8 cellular contexts compared by ENCODE assay signal in genomic region chr1:16440480-16441311, GRCh38. TPM values are rescaled to one million over a fixed set of nuclear protein-coding genes. Genes with fewer than 3 reads are reported as not detected.
DNase-seq lines count a peak whose midpoint lies in the region; ATAC-seq and TF ChIP-seq lines count a peak whose summit lies in the region.

TSS of gene NECAP2 (plus strand) at chr1:16440724. CDS start at chr1:16440762, 38 bp downstream.

- no peaks in the 10 kb centered on the region for H3K9me3 ChIP-seq in left lung

- peak; percentile 86 for ATAC-seq in GM19351 (IDR thresholded peaks at IDR 0.05; ENCODE audit: unreplicated experiment)
- ATAC-seq in HG03565 (IDR thresholded peaks at IDR 0.05; ENCODE audit: unreplicated experiment), result peak; percentile 88
- peak; percentile 98 for ATAC-seq in left lung

- peaks cover 62% of the 10 kb centered on the region for H3K4me1 Mint-ChIP-seq in dendritic cell treated with granulocyte-macrophage colony-stimulating factor and Interleukin-4, amounts not matched to agents 40 ng/mL and 50 ng/mL, for 4 days (ENCODE audit: low read depth)

- peak within 1 kb of the TSS; percentile 95 for H3K27ac Mint-ChIP-seq in dendritic cell treated with granulocyte-macrophage colony-stimulating factor and Interleukin-4, amounts not matched to agents 40 ng/mL and 50 ng/mL, for 4 days

- H3K27me3 ChIP-seq in left lung, result no peaks in the 10 kb centered on the region

- H3K27me3 Mint-ChIP-seq in dendritic cell treated with granulocyte-macrophage colony-stimulating factor and Interleukin-4, amounts not matched to agents 40 ng/mL and 50 ng/mL, for 4 days, result no peaks in the 10 kb centered on the region

- peak; percentile 79 to 93 for TF ChIP-seq CTCF in left lung (IDR thresholded peaks at IDR 0.05)

- H3K27ac ChIP-seq in left lung, result peak within 1 kb of the TSS; percentile 80 to 91

- intact Hi-C loops in dendritic cell treated with granulocyte-macrophage colony-stimulating factor and Interleukin-4, amounts not matched to agents 40 ng/mL and 50 ng/mL, for 4 days (cut with micrococcal nuclease), result loop anchor here (5.0 kb wide), 2 partner anchors 57 to 73 kb away; partner anchors contain the start of gene SZRD1
- intact Hi-C loops in left lung (cut with DNase I), result no loop called here

- H3K4me3 Mint-ChIP-seq in dendritic cell treated with granulocyte-macrophage colony-stimulating factor and Interleukin-4, amounts not matched to agents 40 ng/mL and 50 ng/mL, for 4 days, result peak within 1 kb of the TSS; percentile 88

- no peaks in the 10 kb centered on the region for H3K9me3 Mint-ChIP-seq in dendritic cell treated with granulocyte-macrophage colony-stimulating factor and Interleukin-4, amounts not matched to agents 40 ng/mL and 50 ng/mL, for 4 days

- H3K36me3 Mint-ChIP-seq in dendritic cell treated with granulocyte-macrophage colony-stimulating factor and Interleukin-4, amounts not matched to agents 40 ng/mL and 50 ng/mL, for 4 days (ENCODE audit: low read depth), result peaks cover 53% of the 10 kb centered on the region

- H3K4me3 ChIP-seq in left lung, result peak within 1 kb of the TSS; percentile 83 to 96

- H3K36me3 ChIP-seq in left lung, result peaks cover 0 to 25% of the 10 kb centered on the region in 2 donors

- DNase-seq in C1 segment of cervical spinal cord (lab: John Stamatoyannopoulos, UW), result peak; percentile 20 to 91 (median 82)
- DNase-seq in NCI-H748 treated with DMSO at 0.1 percent for 48 hours (lab: John Stamatoyannopoulos, UW), result peak; percentile 84
- peak; percentile 93 for DNase-seq in activated CD4-positive, alpha-beta T cell treated with anti-CD3 and anti-CD28 coated beads, Interleukin-2, amount 50 U/mL, for 24 hours (ENCODE audit: low read depth in 1 of 2, low spot score in 1 of 2)
- DNase-seq in left lung, result peak; percentile 95 to 99
- peak; percentile 88 for DNase-seq in stimulated activated CD4-positive, alpha-beta T cell treated with anti-CD3 and anti-CD28 coated beads, Interleukin-2, amount 100 ng/mL, for 4 hours (ENCODE audit: low read depth)

- H3K4me1 ChIP-seq in left lung, result peaks cover 13 to 49% of the 10 kb centered on the region in 2 donors

RNA-seq across cellular contexts. Expression of gene NECAP2, which starts in this region (rescaled TPM):
- 10 to 100 TPM; 69.5 to 73.5 TPM for total RNA-seq in left lung

Comparison
In these comparisons a context has a peak if more than half of its experiments do, and no peak if none do; other contexts are left out.
1. Peak in every context shown above with its lines: DNase-seq, ATAC-seq, H3K4me3 ChIP-seq and H3K27ac ChIP-seq.